ENCODE assay signal across 1 cellular context in the genomic region with DNA sequence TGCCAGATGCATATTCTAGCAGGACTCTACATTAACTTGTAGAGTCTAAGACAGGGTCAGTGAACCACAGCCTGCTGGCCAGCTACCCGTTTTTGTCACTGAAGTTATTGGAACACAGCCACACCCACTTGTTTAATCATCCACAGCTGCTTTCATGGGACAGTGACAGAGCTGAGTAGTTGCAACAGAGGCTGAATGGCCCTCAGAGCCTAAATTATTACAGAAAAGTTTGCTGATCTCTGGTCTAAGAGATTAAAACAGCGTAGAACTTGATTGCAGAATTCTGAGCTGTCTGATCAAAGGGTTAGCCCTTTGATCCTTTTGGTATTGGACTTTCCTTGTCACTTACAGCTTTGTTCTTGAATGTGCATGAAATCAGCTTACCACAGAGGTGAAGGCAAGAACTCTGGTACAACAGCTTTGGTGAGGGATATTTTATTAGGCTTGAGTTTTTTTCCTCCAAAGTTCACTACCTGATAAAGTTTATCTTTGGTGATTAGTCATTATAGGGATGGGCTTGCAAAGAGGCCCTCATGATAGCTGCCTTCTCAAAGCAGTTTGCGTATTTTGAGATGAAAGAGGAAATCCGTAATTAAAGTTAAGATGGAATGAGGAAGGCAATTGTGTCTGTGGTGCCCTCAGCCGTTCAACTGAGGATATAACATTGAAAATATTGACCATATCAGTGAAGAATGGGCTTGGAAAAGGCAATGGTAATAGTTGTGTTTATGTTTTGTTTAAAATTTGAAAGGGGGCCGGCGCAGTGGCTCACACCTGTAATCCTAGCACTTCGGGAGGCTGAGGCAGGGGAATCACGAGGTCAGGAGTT.
TF ChIP-seq lines count a peak whose summit lies in the region.

No MANE protein-coding gene starts in this region.

TF ChIP-seq in HepG2, 621 proteins besides CTCF, POLR2A, EP300 and RAD21 (continued from another document and continues in another):
- TF ChIP-seq CSRNP2 (CRISPR knock-in tag; conservative IDR thresholded peaks at IDR 0.05; ENCODE audit: low read depth), result no peak
- no peak for TF ChIP-seq GATAD1 (CRISPR knock-in tag; IDR thresholded peaks at IDR 0.05)
- TF ChIP-seq BORCS8-MEF2B (CRISPR knock-in tag; IDR thresholded peaks at IDR 0.05), result no peak
- no peak for TF ChIP-seq SSRP1 (CRISPR knock-in tag; IDR thresholded peaks at IDR 0.05)
- TF ChIP-seq SIN3A (IDR thresholded peaks at IDR 0.05; ENCODE audit: borderline replicate concordance, low read depth, low read length), result peak; percentile 50; the same call in 1 of the 2 replicates
- no peak for TF ChIP-seq SNAI1 (CRISPR knock-in tag; IDR thresholded peaks at IDR 0.05; ENCODE audit: borderline replicate concordance)
- TF ChIP-seq ZKSCAN5 (CRISPR knock-in tag; IDR thresholded peaks at IDR 0.05), result no peak
- no peak for TF ChIP-seq ZNF713 (CRISPR knock-in tag; IDR thresholded peaks at IDR 0.05)
- TF ChIP-seq SCMH1 (CRISPR knock-in tag; IDR thresholded peaks at IDR 0.05; ENCODE audit: borderline replicate concordance), result no peak
- TF ChIP-seq ZZZ3 (CRISPR knock-in tag; IDR thresholded peaks at IDR 0.05; ENCODE audit: borderline replicate concordance), result no peak
- 0 out of 2 replicates have a peak, but pooled peaks have one; percentile 65 for TF ChIP-seq KLF12 (CRISPR knock-in tag; IDR thresholded peaks at IDR 0.05; ENCODE audit: borderline replicate concordance)
- TF ChIP-seq ZNF562 (CRISPR knock-in tag; IDR thresholded peaks at IDR 0.05; ENCODE audit: borderline replicate concordance), result no peak
- no peak for TF ChIP-seq GABPB1 (CRISPR knock-in tag; IDR thresholded peaks at IDR 0.05)
- TF ChIP-seq, protein P1, sequence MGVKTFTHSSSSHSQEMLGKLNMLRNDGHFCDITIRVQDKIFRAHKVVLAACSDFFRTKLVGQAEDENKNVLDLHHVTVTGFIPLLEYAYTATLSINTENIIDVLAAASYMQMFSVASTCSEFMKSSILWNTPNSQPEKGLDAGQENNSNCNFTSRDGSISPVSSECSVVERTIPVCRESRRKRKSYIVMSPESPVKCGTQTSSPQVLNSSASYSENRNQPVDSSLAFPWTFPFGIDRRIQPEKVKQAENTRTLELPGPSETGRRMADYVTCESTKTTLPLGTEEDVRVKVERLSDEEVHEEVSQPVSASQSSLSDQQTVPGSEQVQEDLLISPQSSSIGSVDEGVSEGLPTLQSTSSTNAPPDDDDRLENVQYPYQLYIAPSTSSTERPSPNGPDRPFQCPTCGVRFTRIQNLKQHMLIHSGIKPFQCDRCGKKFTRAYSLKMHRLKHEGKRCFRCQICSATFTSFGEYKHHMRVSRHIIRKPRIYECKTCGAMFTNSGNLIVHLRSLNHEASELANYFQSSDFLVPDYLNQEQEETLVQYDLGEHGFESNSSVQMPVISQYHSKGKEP (CRISPR knock-in tag; IDR thresholded peaks at IDR 0.05), result no peak
- TF ChIP-seq RORA (CRISPR knock-in tag; IDR thresholded peaks at IDR 0.05), result no peak
- TF ChIP-seq ZNF33B (CRISPR knock-in tag; IDR thresholded peaks at IDR 0.05), result no peak
- no peak for TF ChIP-seq LCORL (IDR thresholded peaks at IDR 0.05)
- TF ChIP-seq LCORL (CRISPR knock-in tag; IDR thresholded peaks at IDR 0.05), result peak; percentile 84
- TF ChIP-seq CENPX (CRISPR knock-in tag; IDR thresholded peaks at IDR 0.05), result no peak
- TF ChIP-seq MATR3 (CRISPR knock-in tag; IDR thresholded peaks at IDR 0.05), result no peak
- TF ChIP-seq, protein P2, sequence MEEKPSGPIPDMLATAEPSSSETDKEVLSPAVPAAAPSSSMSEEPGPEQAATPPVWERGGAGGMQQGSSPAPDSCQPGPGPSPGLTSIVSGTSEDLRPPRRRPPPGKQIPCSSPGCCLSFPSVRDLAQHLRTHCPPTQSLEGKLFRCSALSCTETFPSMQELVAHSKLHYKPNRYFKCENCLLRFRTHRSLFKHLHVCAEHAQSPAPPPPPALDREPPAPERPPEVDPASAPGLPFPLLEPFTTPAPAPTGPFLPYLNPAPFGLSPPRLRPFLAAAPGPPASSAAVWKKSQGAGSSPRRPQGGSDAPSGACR (CRISPR knock-in tag; IDR thresholded peaks at IDR 0.05), result peak; percentile 77; the same call in 1 of the 2 replicates
- 0 out of 2 replicates have a peak, but pooled peaks have one; percentile 11 for TF ChIP-seq IRF2 (CRISPR knock-in tag; IDR thresholded peaks at IDR 0.05)
- no peak for TF ChIP-seq ZNF629 (CRISPR knock-in tag; conservative IDR thresholded peaks at IDR 0.05)
- no peak for TF ChIP-seq HOXA7 (CRISPR knock-in tag; IDR thresholded peaks at IDR 0.05)
- TF ChIP-seq KLF13 (CRISPR knock-in tag; IDR thresholded peaks at IDR 0.05), result no peak
- TF ChIP-seq U2AF2 (IDR thresholded peaks at IDR 0.05; ENCODE audit: low read depth, low read length), result no peak
- TF ChIP-seq REXO4 (CRISPR knock-in tag; IDR thresholded peaks at IDR 0.05; ENCODE audit: borderline replicate concordance), result no peak
- TF ChIP-seq, protein P3, sequence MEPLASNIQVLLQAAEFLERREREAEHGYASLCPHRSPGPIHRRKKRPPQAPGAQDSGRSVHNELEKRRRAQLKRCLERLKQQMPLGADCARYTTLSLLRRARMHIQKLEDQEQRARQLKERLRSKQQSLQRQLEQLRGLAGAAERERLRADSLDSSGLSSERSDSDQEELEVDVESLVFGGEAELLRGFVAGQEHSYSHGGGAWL (CRISPR knock-in tag; IDR thresholded peaks at IDR 0.05), result no peak
- TF ChIP-seq HCFC1 (IDR thresholded peaks at IDR 0.05; ENCODE audit: low read depth, low read length), result no peak
- TF ChIP-seq GFI1 (CRISPR knock-in tag; IDR thresholded peaks at IDR 0.05; ENCODE audit: borderline replicate concordance), result no peak
- no peak for TF ChIP-seq ZBTB10 (CRISPR knock-in tag; IDR thresholded peaks at IDR 0.05; ENCODE audit: borderline replicate concordance)
- no peak for TF ChIP-seq SMYD3 (CRISPR knock-in tag; IDR thresholded peaks at IDR 0.05)
- TF ChIP-seq ZNF337 (CRISPR knock-in tag; IDR thresholded peaks at IDR 0.05; ENCODE audit: borderline replicate concordance, low read depth), result no peak
- no peak for TF ChIP-seq NKX3-1 (CRISPR knock-in tag; IDR thresholded peaks at IDR 0.05)
- TF ChIP-seq IKZF4 (CRISPR knock-in tag; IDR thresholded peaks at IDR 0.05; ENCODE audit: borderline replicate concordance, low read depth, not compliant biosample characterization), result no peak
- TF ChIP-seq NFE2 (CRISPR knock-in tag; IDR thresholded peaks at IDR 0.05), result no peak
- TF ChIP-seq E2F1 (CRISPR knock-in tag; IDR thresholded peaks at IDR 0.05), result no peak
- no peak for TF ChIP-seq FOXJ3 (CRISPR knock-in tag; IDR thresholded peaks at IDR 0.05; ENCODE audit: borderline replicate concordance)
- TF ChIP-seq ATF2 (CRISPR knock-in tag; IDR thresholded peaks at IDR 0.05), result 0 out of 2 replicates have a peak, but pooled peaks have one; percentile 13
- no peak for TF ChIP-seq EEA1 (CRISPR knock-in tag; IDR thresholded peaks at IDR 0.05; ENCODE audit: borderline replicate concordance)
- TF ChIP-seq ZFY (CRISPR knock-in tag; IDR thresholded peaks at IDR 0.05), result no peak
- TF ChIP-seq, protein P4, sequence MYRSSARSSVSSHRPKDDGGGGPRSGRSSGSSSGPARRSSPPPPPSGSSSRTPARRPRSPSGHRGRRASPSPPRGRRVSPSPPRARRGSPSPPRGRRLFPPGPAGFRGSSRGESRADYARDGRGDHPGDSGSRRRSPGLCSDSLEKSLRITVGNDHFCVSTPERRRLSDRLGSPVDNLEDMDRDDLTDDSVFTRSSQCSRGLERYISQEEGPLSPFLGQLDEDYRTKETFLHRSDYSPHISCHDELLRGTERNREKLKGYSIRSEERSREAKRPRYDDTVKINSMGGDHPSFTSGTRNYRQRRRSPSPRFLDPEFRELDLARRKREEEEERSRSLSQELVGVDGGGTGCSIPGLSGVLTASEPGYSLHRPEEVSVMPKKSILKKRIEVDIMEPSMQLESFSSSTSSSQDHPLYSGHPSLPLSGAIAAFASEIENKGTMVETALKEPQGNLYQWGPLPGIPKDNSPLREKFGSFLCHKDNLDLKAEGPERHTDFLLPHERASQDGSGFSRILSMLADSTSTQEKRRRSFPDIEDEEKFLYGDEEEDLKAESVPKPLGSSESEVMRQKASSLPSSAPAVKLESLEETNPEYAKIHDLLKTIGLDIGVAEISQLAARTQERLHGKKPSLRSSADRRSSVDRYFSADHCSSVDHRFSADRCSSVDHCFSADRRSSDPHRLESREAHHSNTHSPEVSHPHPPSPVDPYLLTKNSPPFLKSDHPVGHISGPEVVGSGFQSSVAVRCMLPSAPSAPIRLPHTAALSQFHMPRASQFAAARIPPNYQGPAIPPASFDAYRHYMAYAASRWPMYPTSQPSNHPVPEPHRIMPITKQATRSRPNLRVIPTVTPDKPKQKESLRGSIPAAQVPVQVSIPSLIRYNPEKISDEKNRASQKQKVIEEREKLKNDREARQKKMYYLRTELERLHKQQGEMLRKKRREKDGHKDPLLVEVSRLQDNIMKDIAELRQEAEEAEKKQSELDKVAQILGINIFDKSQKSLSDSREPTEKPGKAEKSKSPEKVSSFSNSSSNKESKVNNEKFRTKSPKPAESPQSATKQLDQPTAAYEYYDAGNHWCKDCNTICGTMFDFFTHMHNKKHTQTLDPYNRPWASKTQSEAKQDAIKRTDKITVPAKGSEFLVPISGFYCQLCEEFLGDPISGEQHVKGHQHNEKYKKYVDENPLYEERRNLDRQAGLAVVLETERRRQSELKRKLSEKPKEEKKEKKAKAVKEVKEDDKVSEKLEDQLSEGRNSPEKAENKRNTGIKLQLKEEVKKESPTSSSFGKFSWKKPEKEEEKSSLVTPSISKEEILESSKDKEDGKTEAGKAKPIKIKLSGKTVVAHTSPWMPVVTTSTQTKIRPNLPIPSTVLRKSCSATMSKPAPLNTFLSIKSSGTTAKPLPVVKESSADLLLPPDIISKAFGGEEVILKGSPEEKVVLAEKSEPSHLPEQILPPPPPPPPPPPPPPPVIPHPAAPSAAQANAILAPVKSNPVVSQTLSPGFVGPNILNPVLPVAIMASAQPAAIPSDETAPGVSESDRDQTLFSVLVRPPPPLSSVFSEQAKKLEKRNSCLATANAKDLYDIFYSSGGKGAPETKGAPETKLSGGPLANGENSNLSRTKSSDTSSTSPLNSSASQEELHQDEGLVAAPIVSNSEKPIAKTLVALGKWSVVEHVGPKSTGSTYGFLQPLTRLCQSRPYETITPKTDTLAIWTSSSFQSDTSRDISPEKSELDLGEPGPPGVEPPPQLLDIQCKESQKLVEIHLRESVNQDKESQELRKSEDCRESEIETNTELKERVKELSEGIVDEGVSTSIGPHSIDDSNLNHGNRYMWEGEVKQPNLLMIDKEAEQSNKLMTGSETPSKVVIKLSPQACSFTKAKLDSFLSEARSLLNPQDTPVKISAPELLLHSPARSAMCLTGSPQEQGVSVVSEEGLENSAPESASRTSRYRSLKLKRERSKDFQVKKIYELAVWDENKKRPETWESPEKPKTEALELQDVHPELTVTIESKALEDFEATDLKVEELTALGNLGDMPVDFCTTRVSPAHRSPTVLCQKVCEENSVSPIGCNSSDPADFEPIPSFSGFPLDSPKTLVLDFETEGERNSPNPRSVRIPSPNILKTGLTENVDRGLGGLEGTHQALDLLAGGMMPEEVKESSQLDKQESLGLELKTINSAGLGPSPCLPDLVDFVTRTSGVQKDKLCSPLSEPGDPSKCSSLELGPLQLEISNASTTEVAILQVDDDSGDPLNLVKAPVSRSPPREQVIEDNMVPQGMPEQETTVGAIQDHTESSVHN (CRISPR knock-in tag; IDR thresholded peaks at IDR 0.05), result no peak
- peak; percentile 42 for TF ChIP-seq THAP11 (CRISPR knock-in tag; IDR thresholded peaks at IDR 0.05)
- TF ChIP-seq ZBTB1 (CRISPR knock-in tag; IDR thresholded peaks at IDR 0.05; ENCODE audit: borderline replicate concordance), result no peak
- no peak for TF ChIP-seq MAFG (CRISPR knock-in tag; IDR thresholded peaks at IDR 0.05)
- TF ChIP-seq ZNF350 (CRISPR knock-in tag; IDR thresholded peaks at IDR 0.05; ENCODE audit: borderline replicate concordance, low read depth), result no peak
